Comparison of ENCODE assay signal across 11 cellular contexts in genomic region chr10:133158756-133159610, GRCh38. TPM values are rescaled to one million over a fixed set of nuclear protein-coding genes. Genes with fewer than 3 reads are reported as not detected.
A peak's percentile ranks its signal among the peaks of the same experiment; 100 is the strongest.
DNase-seq lines count a peak whose midpoint lies in the region; ATAC-seq and FAIRE-seq lines count a peak whose summit lies in the region.
"Had no signal": no experiment of that assay in that cellular context is flagged by ENCODE, and none has a peak within 500 bp of the region (broad histone marks: within the 10 kb centered on the region; RNA-seq: fewer than 3 reads in every experiment).

No MANE protein-coding gene starts in this region.

- no peaks in the 10 kb centered on the region for H3K4me1 ChIP-seq in small intestine (ENCODE audit: control insufficient read depth in 2 of 2, insufficient read depth in 1 of 2, low read depth in 1 of 2, low read length in 1 of 2)

- H3K27ac ChIP-seq in small intestine (ENCODE audit: low read depth in 1 of 2, low read length in 1 of 2): no peak overlapping the region

- H3K4me3 Mint-ChIP-seq in immature natural killer cell: peak overlapping the region in 4 of 5 donors; percentile 32 to 50 (median 33)
- H3K4me3 Mint-ChIP-seq: activated naive CD8-positive, alpha-beta T cell treated with anti-CD3 and anti-CD28 coated beads, Interleukin-2, amount 10 ng/mL, durations not matched to agents 7 days and 5 days had no signal

- peaks cover 0 to 5% (median 4%) of the 10 kb centered on the region in 3 donors for H3K27me3 Mint-ChIP-seq in immature natural killer cell (ENCODE audit: low read depth in 3 of 3)

- 18 to 40% (median 28%) methylated on average over 23 of the region's 23 CpGs for WGBS in small intestine, 3 donors

- H3K36me3 Mint-ChIP-seq in immature natural killer cell: no peaks in the 10 kb centered on the region
- H3K36me3 Mint-ChIP-seq: activated naive CD8-positive, alpha-beta T cell treated with anti-CD3 and anti-CD28 coated beads, Interleukin-2, amount 10 ng/mL, durations not matched to agents 7 days and 5 days had no signal

- no peak overlapping the region for H3K4me3 ChIP-seq in small intestine (ENCODE audit: low read depth in 1 of 2, low read length in 2 of 2)

- H3K4me1 Mint-ChIP-seq in immature natural killer cell: no peaks in the 10 kb centered on the region
- H3K4me1 Mint-ChIP-seq: activated naive CD8-positive, alpha-beta T cell treated with anti-CD3 and anti-CD28 coated beads, Interleukin-2, amount 10 ng/mL, durations not matched to agents 7 days and 5 days had no signal

- no peaks in the 10 kb centered on the region for H3K9me3 Mint-ChIP-seq in immature natural killer cell
- H3K9me3 Mint-ChIP-seq: activated naive CD8-positive, alpha-beta T cell treated with anti-CD3 and anti-CD28 coated beads, Interleukin-2, amount 10 ng/mL, durations not matched to agents 7 days and 5 days had no signal

- DNase-seq in NCI-H2196 (lab: John Stamatoyannopoulos, UW; ENCODE audit: unreplicated experiment): peak; percentile 1
- DNase-seq in NCI-H2196 treated with DMSO at 0.1 percent for 48 hours (lab: John Stamatoyannopoulos, UW; ENCODE audit: unreplicated experiment): no peak
- DNase-seq in NCI-H69 (lab: John Stamatoyannopoulos, UW): peak; percentile 35
- DNase-seq in immature natural killer cell: no peak
- DNase-seq in small intestine: peak; percentile 6
- no peak for DNase-seq in stimulated activated naive CD4-positive, alpha-beta T cell treated with Interleukin-2 at 50 U/mL for 16 hours (lab: John Stamatoyannopoulos, UW)
- no peak for DNase-seq in effector CD8-positive, alpha-beta T cell (lab: John Stamatoyannopoulos, UW)
- DNase-seq: NCI-H774; stimulated activated CD4-positive, alpha-beta T cell treated with anti-CD3 and anti-CD28 coated beads, Interleukin-1b, Interleukin-23, amount 100 ng/mL, for 48 hours had no signal

- no peaks in the 10 kb centered on the region for H3K36me3 ChIP-seq in small intestine (ENCODE audit: control insufficient read depth in 2 of 2, insufficient read depth in 2 of 2, low read length in 2 of 2)

- ATAC-seq in HG03432 (IDR thresholded peaks at IDR 0.05; ENCODE audit: unreplicated experiment): no peak

- no peak overlapping the region for H3K27ac Mint-ChIP-seq in immature natural killer cell
- H3K27ac Mint-ChIP-seq: activated naive CD8-positive, alpha-beta T cell treated with anti-CD3 and anti-CD28 coated beads, Interleukin-2, amount 10 ng/mL, durations not matched to agents 7 days and 5 days had no signal

- H3K27me3 ChIP-seq in small intestine (ENCODE audit: control insufficient read depth in 2 of 2, insufficient read depth in 2 of 2, low read length in 2 of 2): peaks cover 6 to 17% of the 10 kb centered on the region in 2 donors

- no peak for FAIRE-seq in small intestine (lab: Jason Lieb, UNC)

- H3K9me3 ChIP-seq in small intestine (ENCODE audit: control insufficient read depth, low read depth): no peaks in the 10 kb centered on the region

RNA-seq across cellular contexts. Expression of gene KNDC1, which starts 1.0 kb away (rescaled TPM):
- polyA plus RNA-seq in immature natural killer cell (not detected), small intestine (under 1 TPM in 1 of 3 donors, not detected in 2; 0.37 TPM)

Comparison
In these comparisons a context has a peak if more than half of its experiments do, and no peak if none do; other contexts are left out.
1. DNase-seq: peak in NCI-H2196 (single experiment), NCI-H69 (single experiment) and small intestine (single experiment); none in NCI-H2196 treated with DMSO at 0.1 percent for 48 hours (single experiment), immature natural killer cell (0 of 3), stimulated activated naive CD4-positive, alpha-beta T cell treated with Interleukin-2 at 50 U/mL for 16 hours (single experiment) and effector CD8-positive, alpha-beta T cell (single experiment).